Comparison of ENCODE assay signal across 18 cellular contexts in genomic region chr2:135258193-135258592, GRCh38.
DNase-seq lines count a peak whose midpoint lies in the region; ATAC-seq and TF ChIP-seq lines count a peak whose summit lies in the region.
"Had no signal": no experiment of that assay in that cellular context is flagged by ENCODE, and none has a peak within 500 bp of the region (broad histone marks: within the 10 kb centered on the region; RNA-seq: fewer than 3 reads in every experiment).

No MANE protein-coding gene starts in this region.

- no peak overlapping the region for H3K4me3 Mint-ChIP-seq in activated CD4-positive, alpha-beta T cell treated with anti-CD3 and anti-CD28 coated beads for 36 hours
- no peak overlapping the region for H3K4me3 Mint-ChIP-seq in WTC11
- no peak overlapping the region for H3K4me3 Mint-ChIP-seq in neural progenitor cell
- H3K4me3 Mint-ChIP-seq: CD8-positive, alpha-beta T cell; stimulated activated naive CD8-positive, alpha-beta T cell treated with anti-CD3 and anti-CD28 coated beads, Interleukin-15, amount 100 ng/mL, for 72 hours had no signal

- no peaks in the 10 kb centered on the region for H3K27me3 ChIP-seq in neural progenitor cell
- H3K27me3 ChIP-seq in sigmoid colon: no peaks in the 10 kb centered on the region
- H3K27me3 ChIP-seq in uterus: no peaks in the 10 kb centered on the region

- intact Hi-C loops in activated CD4-positive, alpha-beta T cell treated with anti-CD3 and anti-CD28 coated beads for 36 hours (cut with DNase I, micrococcal nuclease): loop anchor here (1.0 to 10.0 kb wide), 2 partner anchors 253 to 254 kb away; no protein-coding TSS in a partner anchor
- intact Hi-C loops in sigmoid colon (cut with DNase I) (no loop called here), uterus (cut with DNase I; ENCODE audit: low total_unique reads) (no loop called here)

- H3F3A ChIP-seq in neural progenitor cell (ENCODE audit: low read depth): no peaks in the 10 kb centered on the region

- TF ChIP-seq CTCF in WTC11 (IDR thresholded peaks at IDR 0.05): no peak
- peak; percentile 16 for TF ChIP-seq CTCF in neural progenitor cell (IDR thresholded peaks at IDR 0.05)
- no peak for TF ChIP-seq CTCF in sigmoid colon (IDR thresholded peaks at IDR 0.05)
- no peak for TF ChIP-seq CTCF in uterus (IDR thresholded peaks at IDR 0.05)

- no peaks in the 10 kb centered on the region for H3K4me1 ChIP-seq in neural progenitor cell
- no peaks in the 10 kb centered on the region for H3K4me1 ChIP-seq in sigmoid colon
- no peaks in the 10 kb centered on the region for H3K4me1 ChIP-seq in uterus
- H3K4me1 ChIP-seq: A549 had no signal

- CTCF ChIA-PET in activated CD4-positive, alpha-beta T cell treated with anti-CD3 and anti-CD28 coated beads for 36 hours (lab: Charles Lee): no interaction called here
- CTCF ChIA-PET in WTC11 (lab: Charles Lee): no interaction called here

- H3K4me3 ChIP-seq in neural progenitor cell (no peak overlapping the region), sigmoid colon (no peak overlapping the region), uterus (no peak overlapping the region)
- H3K4me3 ChIP-seq: A549 had no signal

- DNase-seq in activated CD4-positive, alpha-beta T cell treated with anti-CD3 and anti-CD28 coated beads for 36 hours: peak; percentile 8
- no peak for DNase-seq in activated CD4-positive, alpha-beta T cell treated with anti-CD3 and anti-CD28 coated beads, Interleukin-2, amount 50 U/mL, for 1 hour
- DNase-seq in M059J (ENCODE audit: low read depth) (peak; percentile 12), WTC11 (ENCODE audit: low spot score) (no peak), neural progenitor cell (ENCODE audit: low spot score) (no peak), sigmoid colon (no peak), ACHN (no peak), uterus (no peak)
- DNase-seq: CD8-positive, alpha-beta T cell; central memory CD4-positive, alpha-beta T cell; effector CD8-positive, alpha-beta T cell; left cardiac atrium; NCI-H1048; right cardiac atrium; T-helper 1 cell had no signal

- H2AFZ ChIP-seq in neural progenitor cell (replicated peaks): no peak overlapping the region

- H3K4me2 ChIP-seq in neural progenitor cell: no peak overlapping the region
- H3K4me2 ChIP-seq: A549 had no signal

- H3K9ac ChIP-seq in neural progenitor cell: no peak overlapping the region

- no peak for TF ChIP-seq EP300 in sigmoid colon (IDR thresholded peaks at IDR 0.05)

- H3K36me3 ChIP-seq in neural progenitor cell (no peaks in the 10 kb centered on the region), sigmoid colon (no peaks in the 10 kb centered on the region), uterus (no peaks in the 10 kb centered on the region)

- no peak for TF ChIP-seq POLR2A in sigmoid colon (IDR thresholded peaks at IDR 0.05)
- TF ChIP-seq POLR2A in uterus (IDR thresholded peaks at IDR 0.05): no peak

- no peaks in the 10 kb centered on the region for H3K79me2 ChIP-seq in neural progenitor cell (ENCODE audit: low read depth)

- no peaks in the 10 kb centered on the region for H3K9me3 ChIP-seq in neural progenitor cell (ENCODE audit: low read depth)
- H3K9me3 ChIP-seq in sigmoid colon: no peaks in the 10 kb centered on the region
- H3K9me3 ChIP-seq in uterus: no peaks in the 10 kb centered on the region
- H3K9me3 ChIP-seq: A549 had no signal

- 94 to 96% methylated on average over 4 of the region's 4 CpGs for WGBS in sigmoid colon, 2 donors

- no peak for ATAC-seq in activated CD4-positive, alpha-beta T cell treated with anti-CD3 and anti-CD28 coated beads for 36 hours
- ATAC-seq in WTC11: peak; percentile 78
- ATAC-seq: CD8-positive, alpha-beta T cell; left cardiac atrium; right cardiac atrium; stimulated activated naive CD8-positive, alpha-beta T cell treated with anti-CD3 and anti-CD28 coated beads, Interleukin-15, amount 100 ng/mL, for 72 hours had no signal

- no peaks in the 10 kb centered on the region for H3K36me3 Mint-ChIP-seq in activated CD4-positive, alpha-beta T cell treated with anti-CD3 and anti-CD28 coated beads for 36 hours (ENCODE audit: low read depth)
- H3K36me3 Mint-ChIP-seq in WTC11: peaks cover 9% of the 10 kb centered on the region
- H3K36me3 Mint-ChIP-seq in neural progenitor cell: peaks cover 5% of the 10 kb centered on the region

- H3K27ac Mint-ChIP-seq in activated CD4-positive, alpha-beta T cell treated with anti-CD3 and anti-CD28 coated beads for 36 hours: no peak overlapping the region
- H3K27ac Mint-ChIP-seq in WTC11: no peak overlapping the region
- no peak overlapping the region for H3K27ac Mint-ChIP-seq in neural progenitor cell
- H3K27ac Mint-ChIP-seq: activated T-helper 2 cell treated with anti-CD3 and anti-CD28 coated beads, Interferon-gamma antibody, Interleukin-2, Interleukin-4, amounts not matched to agents 10 μg/mL and 5 μg/mL and 100 μg/mL, durations not matched to agents 14 hours and 24 hours and 36 hours; CD8-positive, alpha-beta T cell; stimulated activated naive CD8-positive, alpha-beta T cell treated with anti-CD3 and anti-CD28 coated beads, Interleukin-15, amount 100 ng/mL, for 72 hours had no signal

- POLR2A ChIA-PET in activated CD4-positive, alpha-beta T cell treated with anti-CD3 and anti-CD28 coated beads for 36 hours (lab: Charles Lee): interaction anchor here (0.7 kb wide), 1 partner anchor 1693 kb away, joined by 5 read pairs; no protein-coding TSS in a partner anchor
- POLR2A ChIA-PET in WTC11 (lab: Charles Lee): no interaction called here

- H3K4me1 Mint-ChIP-seq in activated CD4-positive, alpha-beta T cell treated with anti-CD3 and anti-CD28 coated beads for 36 hours: no peaks in the 10 kb centered on the region
- H3K4me1 Mint-ChIP-seq in WTC11 (peaks cover 3% of the 10 kb centered on the region; the same call in 1 of the 2 replicates), neural progenitor cell (no peaks in the 10 kb centered on the region)
- H3K4me1 Mint-ChIP-seq: stimulated activated naive CD8-positive, alpha-beta T cell treated with anti-CD3 and anti-CD28 coated beads, Interleukin-15, amount 100 ng/mL, for 72 hours had no signal

- H3K27me3 Mint-ChIP-seq in activated CD4-positive, alpha-beta T cell treated with anti-CD3 and anti-CD28 coated beads for 36 hours: no peaks in the 10 kb centered on the region
- H3K27me3 Mint-ChIP-seq in WTC11 (ENCODE audit: low read depth) (no peaks in the 10 kb centered on the region), neural progenitor cell (ENCODE audit: insufficient read depth, low read depth) (peaks cover 2% of the 10 kb centered on the region)
- H3K27me3 Mint-ChIP-seq: stimulated activated naive CD8-positive, alpha-beta T cell treated with anti-CD3 and anti-CD28 coated beads, Interleukin-15, amount 100 ng/mL, for 72 hours had no signal

- in situ Hi-C loops in ACHN (cut with HindIII; ENCODE audit: low pct_ligation_motif_present, low pct_unique_long_range_greater_than_20kb, low sequenced_read_pairs): no loop called here

- H4K20me1 ChIP-seq in neural progenitor cell (ENCODE audit: low read depth): no peaks in the 10 kb centered on the region

- H3K27ac ChIP-seq in neural progenitor cell (no peak overlapping the region), sigmoid colon (no peak overlapping the region), uterus (no peak overlapping the region)
- H3K27ac ChIP-seq: A549 had no signal

- H3K9me3 Mint-ChIP-seq in activated CD4-positive, alpha-beta T cell treated with anti-CD3 and anti-CD28 coated beads for 36 hours (ENCODE audit: low read depth): no peaks in the 10 kb centered on the region
- peaks cover 6% of the 10 kb centered on the region for H3K9me3 Mint-ChIP-seq in WTC11
- H3K9me3 Mint-ChIP-seq in neural progenitor cell: no peaks in the 10 kb centered on the region
- H3K9me3 Mint-ChIP-seq: activated T-helper 2 cell treated with anti-CD3 and anti-CD28 coated beads, Interferon-gamma antibody, Interleukin-2, Interleukin-4, amounts not matched to agents 10 μg/mL and 5 μg/mL and 100 μg/mL, durations not matched to agents 14 hours and 24 hours and 36 hours; CD8-positive, alpha-beta T cell; stimulated activated naive CD8-positive, alpha-beta T cell treated with anti-CD3 and anti-CD28 coated beads, Interleukin-15, amount 100 ng/mL, for 72 hours had no signal

TF ChIP-seq in WTC11, 78 proteins besides CTCF, POLR2A, EP300 and RAD21 (continues in another document):
- TF ChIP-seq FOXP1 (CRISPR knock-in tag; IDR thresholded peaks at IDR 0.05; ENCODE audit: borderline replicate concordance): no peak
- TF ChIP-seq CBFB (CRISPR knock-in tag; IDR thresholded peaks at IDR 0.05; ENCODE audit: low read depth): no peak
- no peak for TF ChIP-seq MLX (CRISPR knock-in tag; IDR thresholded peaks at IDR 0.05)
- TF ChIP-seq E2F1 (CRISPR knock-in tag; IDR thresholded peaks at IDR 0.05): no peak
- TF ChIP-seq SMAD4 (CRISPR knock-in tag; IDR thresholded peaks at IDR 0.05): no peak
- no peak for TF ChIP-seq MAX (CRISPR knock-in tag; IDR thresholded peaks at IDR 0.05)
- TF ChIP-seq ZBTB21 (CRISPR knock-in tag; IDR thresholded peaks at IDR 0.05; ENCODE audit: borderline replicate concordance): no peak
- TF ChIP-seq ZNF232 (CRISPR knock-in tag; IDR thresholded peaks at IDR 0.05): no peak
- TF ChIP-seq FOXJ3 (CRISPR knock-in tag; IDR thresholded peaks at IDR 0.05; ENCODE audit: borderline replicate concordance): no peak

Comparison
In these comparisons a context has a peak if more than half of its experiments do, and no peak if none do; other contexts are left out.
1. DNase-seq: peak in activated CD4-positive, alpha-beta T cell treated with anti-CD3 and anti-CD28 coated beads for 36 hours (single experiment) and M059J (single experiment); none in activated CD4-positive, alpha-beta T cell treated with anti-CD3 and anti-CD28 coated beads, Interleukin-2, amount 50 U/mL, for 1 hour (single experiment), WTC11 (single experiment), neural progenitor cell (single experiment), sigmoid colon (single experiment), ACHN (single experiment) and uterus (0 of 2).
2. intact Hi-C loops: an anchor here in activated CD4-positive, alpha-beta T cell treated with anti-CD3 and anti-CD28 coated beads for 36 hours (1.0 to 10.0 kb wide); none called in sigmoid colon and uterus.